In the genomic region with DNA sequence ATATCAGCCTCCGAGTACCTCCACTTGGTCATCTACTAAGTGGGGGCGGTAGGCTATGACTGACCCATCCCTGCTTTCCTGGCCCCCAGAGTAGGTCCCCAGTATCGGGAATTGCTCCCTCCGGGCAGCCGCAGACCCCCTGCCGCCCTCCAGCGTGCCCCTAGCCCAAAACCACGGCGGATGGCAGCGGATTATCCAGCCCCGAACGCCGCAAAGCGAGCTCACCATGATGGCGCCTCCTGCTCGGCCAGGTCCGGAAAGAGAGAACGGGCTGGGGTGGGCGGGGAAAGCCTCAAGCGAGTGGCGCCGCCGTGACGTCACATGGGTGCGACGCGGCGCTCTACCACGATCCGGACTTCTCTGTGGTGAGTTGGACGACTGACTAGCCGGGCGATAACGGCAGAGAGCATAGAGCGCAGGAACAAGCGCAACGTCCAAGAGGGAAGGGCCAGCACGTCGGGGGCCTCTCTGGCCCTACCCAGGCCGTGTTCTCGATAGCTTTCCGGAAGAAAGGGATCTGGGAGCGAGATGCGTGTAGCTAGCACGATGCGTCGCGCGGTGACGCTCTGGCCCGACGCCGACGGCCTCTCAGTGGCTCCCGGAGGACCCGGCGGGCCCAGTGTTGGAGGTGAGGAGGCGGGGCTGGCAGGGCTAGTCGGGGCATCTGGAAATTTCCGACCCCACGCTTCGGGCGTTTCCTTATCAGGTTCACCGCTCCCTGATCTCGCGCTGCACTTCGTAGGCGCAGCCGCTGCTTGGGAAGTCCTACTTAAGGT, we compare ENCODE assay signal across 8 cellular contexts. TPM values are rescaled to one million over a fixed set of nuclear protein-coding genes. Genes with fewer than 3 reads are reported as not detected.
DNase-seq lines count a peak whose midpoint lies in the region; ATAC-seq and TF ChIP-seq lines count a peak whose summit lies in the region.

RPL18 (minus strand) TSS at position 263 of the 776 bp plus-strand sequence; CDS start at position 228, 35 bp downstream.
SPHK2 (plus strand) TSS at position 591 of the 776 bp plus-strand sequence. CDS start 1,009 bp downstream, outside the sequence.

- no peaks in the 10 kb centered on the region for H3K9me2 ChIP-seq in DOHH2 (replicated peaks; ENCODE audit: control insufficient read depth, low read length)
- no peaks in the 10 kb centered on the region for H3K9me2 ChIP-seq in GM23338 (ENCODE audit: insufficient read depth)

- H3K27me3 ChIP-seq in DOHH2 (ENCODE audit: control insufficient read depth, low read length) (no peaks in the 10 kb centered on the region), GM23338 (ENCODE audit: insufficient read depth) (no peaks in the 10 kb centered on the region)
- no peaks in the 10 kb centered on the region for H3K27me3 ChIP-seq in naive thymus-derived CD4-positive, alpha-beta T cell (ENCODE audit: control insufficient read depth in 2 of 2, insufficient read depth in 2 of 2, low read length in 2 of 2)

- peaks cover 36% of the 10 kb centered on the region for H3K4me1 ChIP-seq in DOHH2 (ENCODE audit: control insufficient read depth, low read length)
- H3K4me1 ChIP-seq in GM23338 (ENCODE audit: insufficient read depth): peaks cover 37% of the 10 kb centered on the region
- H3K4me1 ChIP-seq in naive thymus-derived CD4-positive, alpha-beta T cell (ENCODE audit: control insufficient read depth in 2 of 2, insufficient read depth in 2 of 2, low read length in 2 of 2): peaks cover 26 to 45% of the 10 kb centered on the region in 2 donors

- H2AFZ ChIP-seq in GM23338: peak within 1 kb of the TSS; percentile 15; the same call in 1 of the 2 replicates

- peak within 1 kb of the TSS; percentile 72 for H3K27ac ChIP-seq in DOHH2 (ENCODE audit: low read depth, low read length)
- H3K27ac ChIP-seq in GM23338 (ENCODE audit: low read depth): peak within 1 kb of the TSS; percentile 99
- H3K27ac ChIP-seq in naive thymus-derived CD4-positive, alpha-beta T cell (ENCODE audit: low read depth, low read length): peak within 1 kb of the TSS; percentile 95

- peak; percentile 66 for ATAC-seq in GM23338
- ATAC-seq in naive thymus-derived CD4-positive, alpha-beta T cell: peak; percentile 89
- ATAC-seq in stimulated activated naive B cell treated with anti-CD40 and anti-IgM and Interleukin-4, amounts not matched to agents 10 μg/mL and 1 μg/mL and 100 μg/mL, for 72 hours (replicated peaks): peak; percentile 86 to 89

- H3K4me2 ChIP-seq in DOHH2 (ENCODE audit: low read length) (peak within 1 kb of the TSS; percentile 68), GM23338 (peak within 1 kb of the TSS; percentile 99)

- POLR2A ChIA-PET in naive thymus-derived CD4-positive, alpha-beta T cell (lab: Charles Lee): interaction anchor here (0.5 to 5.2 kb wide), 26 partner anchors 8 to 1258 kb away, joined by 3 to 73 read pairs (median 4); partner anchors contain the start of genes AKT1S1, CA11, DBP and KPTN

- H3K4me3 ChIP-seq in DOHH2 (ENCODE audit: low read length) (peak within 1 kb of the TSS; percentile 95), GM23338 (peak within 1 kb of the TSS; percentile 97)
- peak within 1 kb of the TSS; percentile 96 for H3K4me3 ChIP-seq in naive thymus-derived CD4-positive, alpha-beta T cell (ENCODE audit: low read length)

- H3K9me3 ChIP-seq in DOHH2 (ENCODE audit: control insufficient read depth, insufficient read depth, low read length): no peaks in the 10 kb centered on the region
- no peaks in the 10 kb centered on the region for H3K9me3 ChIP-seq in naive thymus-derived CD4-positive, alpha-beta T cell (ENCODE audit: control insufficient read depth in 2 of 3, low read length in 3 of 3)

- peak; percentile 98 for DNase-seq in GM23338 (ENCODE audit: low spot score)
- peak; percentile 100 for DNase-seq in LHCN-M2 (ENCODE audit: low read depth)
- DNase-seq in RPMI8226: peak; percentile 96
- DNase-seq in activated T-helper 1 cell treated with anti-CD3 and anti-CD28 coated beads, Interleukin-2, amount 50 U/mL, for 16 hours (ENCODE audit: low read depth in 1 of 2, low spot score in 1 of 2): peak; percentile 90 to 95
- DNase-seq in fibroblast of gingiva (ENCODE audit: low read depth): peak; percentile 100
- peak; percentile 89 to 97 (median 95) for DNase-seq in naive thymus-derived CD4-positive, alpha-beta T cell
- peak; percentile 98 for DNase-seq in stimulated activated naive B cell treated with anti-CD40 and anti-IgM and Interleukin-4, amounts not matched to agents 10 μg/mL and 1 μg/mL and 100 μg/mL, for 72 hours

- peak within 1 kb of the TSS; percentile 98 for H3K27ac Mint-ChIP-seq in GM23338
- H3K27ac Mint-ChIP-seq in naive thymus-derived CD4-positive, alpha-beta T cell: peak within 1 kb of the TSS; percentile 96 to 99 (median 98)
- peak within 1 kb of the TSS; percentile 100 for H3K27ac Mint-ChIP-seq in stimulated activated naive B cell treated with anti-CD40 and anti-IgM and Interleukin-4, amounts not matched to agents 10 μg/mL and 1 μg/mL and 100 μg/mL, for 72 hours

- CTCF ChIA-PET in naive thymus-derived CD4-positive, alpha-beta T cell (lab: Charles Lee): interaction anchor here (0.6 to 1.9 kb wide), 7 partner anchors 9 to 832 kb away, joined by 3 to 9 read pairs (median 4); partner anchors contain the start of gene FUT2

- H3K36me3 Mint-ChIP-seq in GM23338 (ENCODE audit: low read depth): peaks cover 50% of the 10 kb centered on the region
- H3K36me3 Mint-ChIP-seq in naive thymus-derived CD4-positive, alpha-beta T cell: peaks cover 0 to 31% (median 14%) of the 10 kb centered on the region in 5 donors
- peaks cover 58 to 70% of the 10 kb centered on the region in 2 donors for H3K36me3 Mint-ChIP-seq in stimulated activated naive B cell treated with anti-CD40 and anti-IgM and Interleukin-4, amounts not matched to agents 10 μg/mL and 1 μg/mL and 100 μg/mL, for 72 hours

- peaks cover 35% of the 10 kb centered on the region for H3K27me3 Mint-ChIP-seq in GM23338 (ENCODE audit: insufficient read depth, low read depth, poor library complexity)
- H3K27me3 Mint-ChIP-seq in naive thymus-derived CD4-positive, alpha-beta T cell: no peaks in the 10 kb centered on the region
- H3K27me3 Mint-ChIP-seq in stimulated activated naive B cell treated with anti-CD40 and anti-IgM and Interleukin-4, amounts not matched to agents 10 μg/mL and 1 μg/mL and 100 μg/mL, for 72 hours: no peaks in the 10 kb centered on the region

- H3K36me3 ChIP-seq in DOHH2 (ENCODE audit: control insufficient read depth, low read length): peaks cover 51% of the 10 kb centered on the region
- H3K36me3 ChIP-seq in GM23338 (ENCODE audit: insufficient read depth): peaks cover 32% of the 10 kb centered on the region
- H3K36me3 ChIP-seq in naive thymus-derived CD4-positive, alpha-beta T cell (ENCODE audit: control insufficient read depth in 2 of 3, insufficient read depth in 3 of 3, low read length in 3 of 3): peaks cover 0 to 36% (median 16%) of the 10 kb centered on the region in 3 experiments

- H3K79me2 ChIP-seq in DOHH2 (ENCODE audit: control insufficient read depth, low read length) (peaks cover 54% of the 10 kb centered on the region), GM23338 (replicated peaks; ENCODE audit: insufficient read depth) (peaks cover 40% of the 10 kb centered on the region)

- peak within 1 kb of the TSS; percentile 93 for H3K4me3 Mint-ChIP-seq in GM23338
- H3K4me3 Mint-ChIP-seq in naive thymus-derived CD4-positive, alpha-beta T cell: peak within 1 kb of the TSS; percentile 88 to 99 (median 96)
- H3K4me3 Mint-ChIP-seq in stimulated activated naive B cell treated with anti-CD40 and anti-IgM and Interleukin-4, amounts not matched to agents 10 μg/mL and 1 μg/mL and 100 μg/mL, for 72 hours: peak within 1 kb of the TSS; percentile 89 to 99

- H3F3A ChIP-seq in DOHH2 (ENCODE audit: control insufficient read depth, insufficient read depth): peaks cover 36% of the 10 kb centered on the region
- peaks cover 45% of the 10 kb centered on the region for H3F3A ChIP-seq in GM23338 (replicated peaks; ENCODE audit: low read depth)

- TF ChIP-seq CTCF in DOHH2 (IDR thresholded peaks at IDR 0.05; ENCODE audit: low read depth, low read length, poor library complexity, severe bottlenecking): no peak
- TF ChIP-seq CTCF in GM23338 (conservative IDR thresholded peaks at IDR 0.05; ENCODE audit: low read depth in 2 of 2): no peak

- peaks cover 49% of the 10 kb centered on the region for H3K4me1 Mint-ChIP-seq in GM23338
- peaks cover 40 to 64% (median 54%) of the 10 kb centered on the region in 7 donors for H3K4me1 Mint-ChIP-seq in naive thymus-derived CD4-positive, alpha-beta T cell
- H3K4me1 Mint-ChIP-seq in stimulated activated naive B cell treated with anti-CD40 and anti-IgM and Interleukin-4, amounts not matched to agents 10 μg/mL and 1 μg/mL and 100 μg/mL, for 72 hours: peaks cover 44 to 72% of the 10 kb centered on the region in 2 donors

- H3K9me3 Mint-ChIP-seq in GM23338: no peaks in the 10 kb centered on the region; the same call in 1 of the 3 replicates
- H3K9me3 Mint-ChIP-seq in naive thymus-derived CD4-positive, alpha-beta T cell: peaks cover 0 to 3% (median 0%) of the 10 kb centered on the region in 11 donors
- no peaks in the 10 kb centered on the region for H3K9me3 Mint-ChIP-seq in stimulated activated naive B cell treated with anti-CD40 and anti-IgM and Interleukin-4, amounts not matched to agents 10 μg/mL and 1 μg/mL and 100 μg/mL, for 72 hours

- intact Hi-C loops in naive thymus-derived CD4-positive, alpha-beta T cell (cut with micrococcal nuclease): loop anchor here (1.0 to 10.0 kb wide), 14 partner anchors 18 to 1026 kb away; partner anchors contain the start of genes CYTH2 (in 2 of the 2), DBP (in 2 of the 2), GRWD1 (in 2 of the 2) and CA11 (in 1 of the 2)

- H4K20me1 ChIP-seq in DOHH2 (ENCODE audit: control insufficient read depth, insufficient read depth, low read depth, low read length): peaks cover 23% of the 10 kb centered on the region
- H4K20me1 ChIP-seq in GM23338 (replicated peaks; ENCODE audit: insufficient read depth): peaks cover 21% of the 10 kb centered on the region

RNA-seq across cellular contexts. Expression of gene RPL18, which starts in this region (rescaled TPM):
- total RNA-seq in GM23338 (2014; rRNA removed; shearing (Covaris generic)): 1,660 and 1,898 TPM in 2 replicates
- 2,011 and 2,172 TPM in 2 replicates for polyA plus RNA-seq in GM23338 (2016; fragmentation: Nextera tagmentation; extraction: Ambion mirVana)
- 1,651 and 2,205 TPM in 2 replicates for total RNA-seq in LHCN-M2 (2014; rRNA removed)
- 2,831 TPM for polyA plus RNA-seq in LHCN-M2 (2012)
- 1,000 to 10,000 TPM; 1,570 to 2,826 (median 2,745) TPM for total RNA-seq in naive thymus-derived CD4-positive, alpha-beta T cell
- 1,000 to 10,000 TPM; 2,813 to 2,817 TPM for polyA plus RNA-seq in naive thymus-derived CD4-positive, alpha-beta T cell

RNA-seq across cellular contexts. Expression of gene SPHK2, which starts in this region (rescaled TPM):
- total RNA-seq in GM23338 (2014; rRNA removed; shearing (Covaris generic)): 39.8 and 50.3 TPM in 2 replicates
- polyA plus RNA-seq in GM23338 (2016; fragmentation: Nextera tagmentation; extraction: Ambion mirVana): 18.3 TPM in 2 replicates
- total RNA-seq in LHCN-M2 (2014; rRNA removed): 13.3 and 16.2 TPM in 2 replicates
- 13.0 TPM for polyA plus RNA-seq in LHCN-M2 (2012)
- 10 to 100 TPM; 20.1 to 34.7 (median 30.5) TPM for total RNA-seq in naive thymus-derived CD4-positive, alpha-beta T cell
- 10 to 100 TPM; 11.2 to 11.7 TPM for polyA plus RNA-seq in naive thymus-derived CD4-positive, alpha-beta T cell

Comparison
In these comparisons a context has a peak if more than half of its experiments do, and no peak if none do; other contexts are left out.
1. Peak in every context shown above with its lines: DNase-seq, ATAC-seq, H3K4me3 ChIP-seq and H3K27ac ChIP-seq.